Comparison of ENCODE assay signal across 12 cellular contexts in the genomic region with DNA sequence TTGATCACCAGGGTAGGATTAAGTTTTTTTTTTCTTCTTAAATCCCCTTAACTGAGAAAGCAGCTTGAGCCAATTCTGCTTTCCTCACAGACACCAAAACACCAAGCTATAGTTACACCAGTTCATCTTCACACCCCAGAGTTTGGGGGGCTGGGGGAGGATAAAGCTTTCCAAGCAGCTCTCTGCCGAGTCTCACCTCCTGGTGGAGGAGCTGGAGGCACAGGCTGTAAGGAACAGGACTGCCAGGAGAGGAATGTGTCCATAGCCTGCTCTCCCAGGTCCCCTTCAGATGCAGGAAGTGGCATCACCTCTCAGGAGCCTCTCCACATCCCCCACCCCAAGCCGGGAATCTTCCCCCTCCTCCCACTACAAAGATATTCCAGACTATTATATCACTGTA.
"Had no signal": no experiment of that assay in that cellular context is flagged by ENCODE, and none has a peak within 500 bp of the region (broad histone marks: within the 10 kb centered on the region; RNA-seq: fewer than 3 reads in every experiment).

No MANE protein-coding gene starts in this region.

- H3K9me3 Mint-ChIP-seq: activated naive CD4-positive, alpha-beta T cell treated with anti-CD3 and anti-CD28 coated beads for 36 hours had no signal

- H3K9me3 ChIP-seq: colonic mucosa, esophagus squamous epithelium, stomach, testis, upper lobe of right lung had no signal

- H3K4me3 Mint-ChIP-seq: activated naive CD4-positive, alpha-beta T cell treated with anti-CD3 and anti-CD28 coated beads for 36 hours had no signal

- H3K4me3 ChIP-seq: colonic mucosa, esophagus squamous epithelium, stomach, testis, upper lobe of right lung had no signal

- H3K27me3 ChIP-seq: colonic mucosa, esophagus squamous epithelium, stomach, testis, upper lobe of right lung had no signal

- H3K27ac ChIP-seq: colonic mucosa, parathyroid adenoma, stomach, testis, upper lobe of right lung had no signal

- ATAC-seq: SK-N-SH treated with all-trans-retinoic acid at 6 μM for 48 hours, upper lobe of right lung had no signal

- H3K36me3 ChIP-seq: colonic mucosa, esophagus squamous epithelium, stomach, upper lobe of right lung had no signal

- H3K27ac Mint-ChIP-seq: activated naive CD4-positive, alpha-beta T cell treated with anti-CD3 and anti-CD28 coated beads for 36 hours had no signal

- DNase-seq: activated CD4-positive, alpha-beta T cell treated with anti-CD3 and anti-CD28 coated beads for 48 hours; activated CD8-positive, alpha-beta memory T cell treated with anti-CD3 and anti-CD28 coated beads for 24 hours; activated naive CD4-positive, alpha-beta T cell treated with anti-CD3 and anti-CD28 coated beads for 36 hours; caudate nucleus; colonic mucosa; esophagus squamous epithelium; stimulated activated CD4-positive, alpha-beta T cell treated with anti-CD3 and anti-CD28 coated beads, Interleukin-1b, Interleukin-23, amount 100 ng/mL, for 48 hours; stomach; testis; upper lobe of right lung had no signal
